23 cellular contexts compared by ENCODE assay signal in the genomic region with DNA sequence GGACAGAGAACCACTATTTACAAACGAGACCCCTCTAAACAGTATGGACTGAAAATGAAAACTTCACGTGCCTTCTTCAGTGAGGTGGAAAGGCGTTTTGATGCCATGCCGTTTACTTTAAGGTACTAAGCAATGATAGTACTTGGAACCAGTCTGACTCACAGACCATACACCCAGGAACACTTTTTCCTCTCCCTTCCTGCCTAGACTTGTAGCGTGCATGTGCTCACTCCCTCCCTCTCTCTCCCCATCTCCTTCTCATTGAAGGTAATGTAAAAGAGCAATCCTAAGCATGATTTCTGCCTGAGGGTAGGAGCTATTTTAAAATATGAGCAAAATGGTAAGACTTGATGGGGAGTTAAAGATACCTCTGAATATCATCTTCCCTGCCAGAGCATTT. TPM values are rescaled to one million over a fixed set of nuclear protein-coding genes. Genes with fewer than 3 reads are reported as not detected.
DNase-seq lines count a peak whose midpoint lies in the region; ATAC-seq and TF ChIP-seq lines count a peak whose summit lies in the region.
"Had no signal": no experiment of that assay in that cellular context is flagged by ENCODE, and none has a peak within 500 bp of the region (broad histone marks: within the 10 kb centered on the region; RNA-seq: fewer than 3 reads in every experiment).

No MANE protein-coding gene starts in this region.

- no peak for ATAC-seq in activated naive CD8-positive, alpha-beta T cell treated with anti-CD3 and anti-CD28 coated beads, Interleukin-2, amount 50 U/mL, for 24 hours
- peak; percentile 75 for ATAC-seq in RWPE2 (ENCODE audit: low read depth)
- no peak for ATAC-seq in HG02642 (IDR thresholded peaks at IDR 0.05; ENCODE audit: poor library complexity, unreplicated experiment)
- ATAC-seq: HCT116, PC-3 had no signal

- peaks cover 16% of the 10 kb centered on the region for H3K4me1 ChIP-seq in RWPE2 (ENCODE audit: insufficient read depth, poor library complexity, severe bottlenecking)

- H3K9me3 ChIP-seq in RWPE2 (ENCODE audit: severe bottlenecking) = no peaks in the 10 kb centered on the region
- H3K9me3 ChIP-seq: MG63 had no signal

- H3K27ac Mint-ChIP-seq in activated naive CD8-positive, alpha-beta T cell = peak overlapping the region; percentile 16
- no peak overlapping the region for H3K27ac Mint-ChIP-seq in activated naive CD8-positive, alpha-beta T cell treated with anti-CD3 and anti-CD28 coated beads, Interleukin-2, amount 50 U/mL, for 24 hours
- H3K27ac Mint-ChIP-seq in progenitor cell of endocrine pancreas (peak overlapping the region; percentile 77), immature natural killer cell (peak overlapping the region in 2 of 6 donors; percentile 13 to 17)
- H3K27ac Mint-ChIP-seq: IgD-negative memory B cell had no signal

- no peak overlapping the region for H3K4me3 Mint-ChIP-seq in activated naive CD8-positive, alpha-beta T cell
- H3K4me3 Mint-ChIP-seq in activated naive CD8-positive, alpha-beta T cell treated with anti-CD3 and anti-CD28 coated beads, Interleukin-2, amount 50 U/mL, for 24 hours = no peak overlapping the region
- H3K4me3 Mint-ChIP-seq in progenitor cell of endocrine pancreas (ENCODE audit: low read depth) = no peak overlapping the region
- no peak overlapping the region for H3K4me3 Mint-ChIP-seq in immature natural killer cell

- H3K36me3 Mint-ChIP-seq in activated naive CD8-positive, alpha-beta T cell = peaks cover 25% of the 10 kb centered on the region
- peaks cover 82% of the 10 kb centered on the region for H3K36me3 Mint-ChIP-seq in activated naive CD8-positive, alpha-beta T cell treated with anti-CD3 and anti-CD28 coated beads, Interleukin-2, amount 50 U/mL, for 24 hours (ENCODE audit: low read depth)
- H3K36me3 Mint-ChIP-seq in progenitor cell of endocrine pancreas (ENCODE audit: insufficient read depth) (peaks cover 34% of the 10 kb centered on the region), immature natural killer cell (peaks cover 21 to 51% (median 24%) of the 10 kb centered on the region in 3 donors)

- DNase-seq in activated naive CD8-positive, alpha-beta T cell treated with anti-CD3 and anti-CD28 coated beads, Interleukin-2, amount 50 U/mL, for 24 hours = no peak
- DNase-seq in RWPE2 (ENCODE audit: low spot score) (no peak), epithelial cell of esophagus (ENCODE audit: low read depth) (peak; percentile 97), progenitor cell of endocrine pancreas (ENCODE audit: low spot score, unreplicated experiment) (no peak), immature natural killer cell (no peak), substantia nigra (lab: John Stamatoyannopoulos, UW) (no peak)
- DNase-seq: ACHN, DMS79, GOT3, Karpas-422, MG63, NCI-H1092, NCI-H1436 treated with DMSO at 0.1 percent for 48 hours, NCI-H2029, NCI-H345, NCI-H524 treated with DMSO at 0.1 percent for 48 hours, PC-3, RPMI8226 had no signal

- no peaks in the 10 kb centered on the region for H3K27me3 ChIP-seq in RWPE2 (ENCODE audit: insufficient read depth, poor library complexity, severe bottlenecking)
- H3K27me3 ChIP-seq: MG63 had no signal

- no peak for TF ChIP-seq CTCF in RWPE2 (IDR thresholded peaks at IDR 0.05; ENCODE audit: poor library complexity, severe bottlenecking)
- TF ChIP-seq CTCF in epithelial cell of esophagus (IDR thresholded peaks at IDR 0.05; ENCODE audit: insufficient read depth, low read depth, low read length, missing control alignments) = no peak
- no peak for TF ChIP-seq CTCF in progenitor cell of endocrine pancreas (IDR thresholded peaks at IDR 0.05; ENCODE audit: unreplicated experiment)

- peaks cover 23% of the 10 kb centered on the region for H3K4me1 Mint-ChIP-seq in activated naive CD8-positive, alpha-beta T cell (ENCODE audit: low read depth)
- peaks cover 34% of the 10 kb centered on the region for H3K4me1 Mint-ChIP-seq in activated naive CD8-positive, alpha-beta T cell treated with anti-CD3 and anti-CD28 coated beads, Interleukin-2, amount 50 U/mL, for 24 hours
- peaks cover 15% of the 10 kb centered on the region for H3K4me1 Mint-ChIP-seq in progenitor cell of endocrine pancreas (ENCODE audit: low read depth)
- peaks cover 14 to 15% of the 10 kb centered on the region in 2 donors for H3K4me1 Mint-ChIP-seq in immature natural killer cell

- H3K27ac ChIP-seq in RWPE2 (ENCODE audit: poor library complexity, severe bottlenecking) = peak overlapping the region; percentile 28
- no peak overlapping the region for H3K27ac ChIP-seq in substantia nigra (ENCODE audit: low read depth, low read length, poor library complexity, severe bottlenecking)
- H3K27ac ChIP-seq: C4-2B had no signal

- H3K27me3 Mint-ChIP-seq in activated naive CD8-positive, alpha-beta T cell = no peaks in the 10 kb centered on the region
- H3K27me3 Mint-ChIP-seq in activated naive CD8-positive, alpha-beta T cell treated with anti-CD3 and anti-CD28 coated beads, Interleukin-2, amount 50 U/mL, for 24 hours = no peaks in the 10 kb centered on the region
- H3K27me3 Mint-ChIP-seq in progenitor cell of endocrine pancreas (no peaks in the 10 kb centered on the region), immature natural killer cell (ENCODE audit: low read depth in 3 of 3) (peaks cover 0 to 2% (median 0%) of the 10 kb centered on the region in 3 donors)
- H3K27me3 Mint-ChIP-seq: IgD-negative memory B cell had no signal

- H3K9me3 Mint-ChIP-seq in activated naive CD8-positive, alpha-beta T cell (ENCODE audit: low read depth) = no peaks in the 10 kb centered on the region
- H3K9me3 Mint-ChIP-seq in activated naive CD8-positive, alpha-beta T cell treated with anti-CD3 and anti-CD28 coated beads, Interleukin-2, amount 50 U/mL, for 24 hours = no peaks in the 10 kb centered on the region
- H3K9me3 Mint-ChIP-seq in progenitor cell of endocrine pancreas (ENCODE audit: low read depth) = no peaks in the 10 kb centered on the region
- no peaks in the 10 kb centered on the region for H3K9me3 Mint-ChIP-seq in immature natural killer cell
- H3K9me3 Mint-ChIP-seq: IgD-negative memory B cell had no signal

- peaks cover 72% of the 10 kb centered on the region for H3K36me3 ChIP-seq in RWPE2 (ENCODE audit: low read depth)

- no peak overlapping the region for H3K4me3 ChIP-seq in RWPE2 (ENCODE audit: severe bottlenecking)
- no peak overlapping the region for H3K4me3 ChIP-seq in epithelial cell of esophagus (ENCODE audit: low read length)
- H3K4me3 ChIP-seq: MG63 had no signal

RNA-seq across cellular contexts. Expression of gene RPL41, which starts 5.9 kb away (rescaled TPM):
- 3,912 and 3,916 TPM in 2 replicates for total RNA-seq in progenitor cell of endocrine pancreas
- 1,000 to 10,000 TPM; 2,591 to 7,233 (median 3,803) TPM for polyA plus RNA-seq in immature natural killer cell

RNA-seq across cellular contexts. Expression of gene PA2G4, which starts 6.2 kb away (rescaled TPM):
- 103 and 106 TPM in 2 replicates for total RNA-seq in progenitor cell of endocrine pancreas
- 100 to 1,000 TPM; 192 to 222 (median 214) TPM for polyA plus RNA-seq in immature natural killer cell

RNA-seq across cellular contexts. Expression of gene ZC3H10, which starts 7.5 kb away (rescaled TPM):
- 12.0 and 13.8 TPM in 2 replicates for total RNA-seq in progenitor cell of endocrine pancreas
- polyA plus RNA-seq in immature natural killer cell = 1 to 10 TPM in 2 of 3 donors, under 1 TPM in 1; 0.86 to 4.2 (median 1.3) TPM

RNA-seq across cellular contexts. Expression of gene ESYT1, which starts 17.5 kb away (rescaled TPM):
- total RNA-seq in progenitor cell of endocrine pancreas = 102 TPM in 2 replicates
- polyA plus RNA-seq in immature natural killer cell = 100 to 1,000 TPM; 217 to 502 (median 273) TPM

RNA-seq across cellular contexts. Expression of gene ERBB3, which starts 30.6 kb away (rescaled TPM):
- 206 and 221 TPM in 2 replicates for total RNA-seq in progenitor cell of endocrine pancreas
- not detected for polyA plus RNA-seq in immature natural killer cell
